In the genomic region with DNA sequence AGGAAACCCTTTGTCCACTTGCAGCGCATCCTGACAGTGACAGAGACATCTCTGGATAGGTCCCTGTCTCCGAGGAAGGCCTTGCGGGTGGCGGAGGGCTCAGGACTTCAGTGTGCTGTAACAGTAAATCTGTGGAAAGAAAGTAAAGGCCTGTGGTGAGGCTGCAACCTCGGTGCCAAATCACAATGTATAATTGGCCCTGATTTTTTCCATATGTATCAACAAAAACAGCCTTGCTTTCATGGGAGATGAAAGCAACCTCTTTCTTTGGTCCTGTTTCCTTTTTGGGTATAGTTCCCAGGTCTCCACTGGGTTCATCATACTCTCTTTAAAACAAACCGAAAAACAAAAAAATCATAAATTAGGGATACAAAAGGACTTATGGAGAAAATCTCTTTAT, we compare ENCODE assay signal across 22 cellular contexts.
"Had no signal": no experiment of that assay in that cellular context is flagged by ENCODE, and none has a peak within 500 bp of the region (broad histone marks: within the 10 kb centered on the region; RNA-seq: fewer than 3 reads in every experiment).

No MANE protein-coding gene starts in this region.

- H3K4me3 Mint-ChIP-seq: mesothelial cell of epicardium; naive B cell; natural killer cell treated with Interleukin-12 subunit alpha and Interleukin-12 subunit beta and Interleukin-15 and Interleukin-18, amount 100 ng/mL, for 72 hours; stimulated activated memory B cell treated with anti-CD40 and anti-IgM and Interleukin-4, amounts not matched to agents 10 μg/mL and 1 μg/mL and 100 μg/mL, for 72 hours; stimulated activated naive CD8-positive, alpha-beta T cell treated with anti-CD3 and anti-CD28 coated beads, Interleukin-15, amount 100 ng/mL, for 72 hours had no signal

- DNase-seq: left ventricle myocardium inferior; mesendoderm; naive B cell; ovary; right lobe of liver; stimulated activated CD4-positive, alpha-beta T cell treated with anti-CD3 and anti-CD28 coated beads, Interleukin-1b, Interleukin-23, amount 100 ng/mL, for 48 hours; stimulated activated CD4-positive, alpha-beta T cell treated with anti-CD3 and anti-CD28 coated beads, Interleukin-2, amount 100 ng/mL, for 48 hours; stimulated activated CD4-positive, alpha-beta T cell treated with anti-CD3 and anti-CD28 coated beads, Interleukin-4, amount 100 ng/mL, for 4 hours; stimulated activated CD8-positive, alpha-beta memory T cell treated with anti-CD3 and anti-CD28 coated beads, Interleukin-4, amount 100 ng/mL, for 48 hours; stimulated activated naive CD4-positive, alpha-beta T cell treated with Interleukin-2 at 50 U/mL for 16 hours; stimulated activated naive CD8-positive, alpha-beta T cell treated with anti-CD3 and anti-CD28 coated beads, Interleukin-15, amount 100 ng/mL, for 72 hours; substantia nigra; upper lobe of left lung had no signal

- H3K27ac Mint-ChIP-seq: mesothelial cell of epicardium; naive B cell; natural killer cell treated with Interleukin-12 subunit alpha and Interleukin-12 subunit beta and Interleukin-15 and Interleukin-18, amount 100 ng/mL, for 72 hours; progenitor cell of endocrine pancreas; stimulated activated memory B cell treated with anti-CD40 and anti-IgM and Interleukin-4, amounts not matched to agents 10 μg/mL and 1 μg/mL and 100 μg/mL, for 72 hours; stimulated activated naive CD8-positive, alpha-beta T cell treated with anti-CD3 and anti-CD28 coated beads, Interleukin-15, amount 100 ng/mL, for 72 hours had no signal

- H3K27me3 ChIP-seq: hepatocyte, ovary, right atrium auricular region, right lobe of liver, tibial nerve, upper lobe of left lung had no signal

- H3K79me2 ChIP-seq: hepatocyte had no signal

- H3K4me2 ChIP-seq: hepatocyte, smooth muscle cell had no signal

- H3K4me3 ChIP-seq: hepatocyte, left ventricle myocardium inferior, lung, ovary, right atrium auricular region, right lobe of liver, smooth muscle cell, tibial nerve, upper lobe of left lung had no signal

- H3K36me3 Mint-ChIP-seq: mesothelial cell of epicardium; natural killer cell treated with Interleukin-12 subunit alpha and Interleukin-12 subunit beta and Interleukin-15 and Interleukin-18, amount 100 ng/mL, for 72 hours; stimulated activated memory B cell treated with anti-CD40 and anti-IgM and Interleukin-4, amounts not matched to agents 10 μg/mL and 1 μg/mL and 100 μg/mL, for 72 hours had no signal

- H3K27ac ChIP-seq: hepatocyte, left ventricle myocardium inferior, ovary, right atrium auricular region, right lobe of liver, tibial nerve, upper lobe of left lung had no signal

- H3K4me1 ChIP-seq: left ventricle myocardium inferior, right atrium auricular region, right lobe of liver, tibial nerve, upper lobe of left lung had no signal

- H3K27me3 Mint-ChIP-seq: naive B cell; natural killer cell treated with Interleukin-12 subunit alpha and Interleukin-12 subunit beta and Interleukin-15 and Interleukin-18, amount 100 ng/mL, for 72 hours; stimulated activated memory B cell treated with anti-CD40 and anti-IgM and Interleukin-4, amounts not matched to agents 10 μg/mL and 1 μg/mL and 100 μg/mL, for 72 hours; stimulated activated naive CD8-positive, alpha-beta T cell treated with anti-CD3 and anti-CD28 coated beads, Interleukin-15, amount 100 ng/mL, for 72 hours had no signal

- H2AFZ ChIP-seq: hepatocyte had no signal

- H3K9me3 Mint-ChIP-seq: mesothelial cell of epicardium; natural killer cell treated with Interleukin-12 subunit alpha and Interleukin-12 subunit beta and Interleukin-15 and Interleukin-18, amount 100 ng/mL, for 72 hours; stimulated activated memory B cell treated with anti-CD40 and anti-IgM and Interleukin-4, amounts not matched to agents 10 μg/mL and 1 μg/mL and 100 μg/mL, for 72 hours; stimulated activated naive CD8-positive, alpha-beta T cell treated with anti-CD3 and anti-CD28 coated beads, Interleukin-15, amount 100 ng/mL, for 72 hours had no signal

- H3K4me1 Mint-ChIP-seq: naive B cell; stimulated activated memory B cell treated with anti-CD40 and anti-IgM and Interleukin-4, amounts not matched to agents 10 μg/mL and 1 μg/mL and 100 μg/mL, for 72 hours had no signal

- H3K9me3 ChIP-seq: left ventricle myocardium inferior, ovary, right atrium auricular region, right lobe of liver, upper lobe of left lung had no signal

- H3K36me3 ChIP-seq: left ventricle myocardium inferior, ovary, right atrium auricular region, right lobe of liver, tibial nerve, upper lobe of left lung had no signal
